ENCODE assay signal across 27 cellular contexts in the genomic region with DNA sequence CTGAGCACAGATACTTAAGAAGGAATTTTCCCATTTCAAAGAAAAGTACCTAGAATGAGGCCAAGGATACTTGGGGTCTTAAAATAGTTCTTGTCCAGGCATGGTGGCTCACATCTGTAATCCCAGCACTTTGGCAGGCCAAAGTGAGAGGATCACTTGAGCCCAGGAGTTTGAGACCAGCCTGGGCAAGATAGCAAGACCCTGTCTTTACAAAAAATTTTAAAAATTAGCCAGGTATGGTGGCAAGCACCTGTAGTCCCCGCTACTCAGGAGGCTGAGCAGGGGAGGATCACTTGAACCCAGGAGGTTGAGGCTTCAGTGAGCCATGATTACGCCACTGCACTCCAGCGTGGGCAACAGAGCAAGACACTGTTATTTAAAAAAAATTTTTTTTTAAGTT.
"Had no signal": no experiment of that assay in that cellular context is flagged by ENCODE, and none has a peak within 500 bp of the region (broad histone marks: within the 10 kb centered on the region; RNA-seq: fewer than 3 reads in every experiment).

No MANE protein-coding gene starts in this region.

- DNase-seq: activated CD4-positive, alpha-beta T cell treated with anti-CD3 and anti-CD28 coated beads, Interleukin-2, amount 50 U/mL, for 1 hour; activated naive CD4-positive, alpha-beta T cell; activated T-cell treated with anti-CD3 and anti-CD28 coated beads for 4 hours; activated T-cell treated with anti-CD3 and anti-CD28 coated beads, Interleukin-2, amount 50 U/mL, for 72 hours; dermis blood vessel endothelial cell; effector CD4-positive, alpha-beta T cell; esophagus squamous epithelium; foreskin melanocyte; left lung; lower lobe of right lung; ovary; retina; stimulated activated CD4-positive, alpha-beta T cell treated with anti-CD3 and anti-CD28 coated beads, Interleukin-15, amount 100 ng/mL, for 24 hours; stimulated activated CD4-positive, alpha-beta T cell treated with anti-CD3 and anti-CD28 coated beads, Interleukin-2, amount 100 ng/mL, for 24 hours; stimulated activated naive CD4-positive, alpha-beta T cell; T-helper 9 cell; WERI-Rb-1 had no signal

- H3K27me3 Mint-ChIP-seq: progenitor cell of endocrine pancreas had no signal

- H3K27ac Mint-ChIP-seq: activated naive CD4-positive, alpha-beta T cell treated with anti-CD3 and anti-CD28 coated beads, Interleukin-2, amount 50 U/mL, for 72 hours; activated T-cell treated with anti-CD3 and anti-CD28 coated beads, Interleukin-2, amount 50 U/mL, for 72 hours; progenitor cell of endocrine pancreas; T-helper 1 cell treated with Interleukin-12 subunit alpha and Interleukin-12 subunit beta and Interleukin-4 antibody, amounts not matched to agents 30 μg/mL and 1 μg/mL, for 36 hours had no signal

- H3K27me3 ChIP-seq: esophagus squamous epithelium, left lung, ovary, tibial nerve had no signal

- H3K4me2 ChIP-seq: smooth muscle cell had no signal

- FAIRE-seq: bronchial epithelial cell, colon, islet of Langerhans, TTC549, urothelium cell line had no signal

- H3K4me3 ChIP-seq: esophagus squamous epithelium, left lung, lower lobe of right lung, ovary, smooth muscle cell, tibial nerve had no signal

- H3K9me3 Mint-ChIP-seq: activated T-cell treated with anti-CD3 and anti-CD28 coated beads, Interleukin-2, amount 50 U/mL, for 72 hours; T-helper 1 cell treated with Interleukin-12 subunit alpha and Interleukin-12 subunit beta and Interleukin-4 antibody, amounts not matched to agents 30 μg/mL and 1 μg/mL, for 36 hours had no signal

- H3K9me3 ChIP-seq: esophagus squamous epithelium, left lung, lower lobe of right lung, ovary, tibial nerve had no signal

- ATAC-seq: activated naive CD4-positive, alpha-beta T cell treated with anti-CD3 and anti-CD28 coated beads, Interleukin-2, amount 50 U/mL, for 72 hours; activated T-cell treated with anti-CD3 and anti-CD28 coated beads, Interleukin-2, amount 50 U/mL, for 72 hours; left lung; lower lobe of right lung had no signal

- H3K36me3 ChIP-seq: esophagus squamous epithelium, left lung, lower lobe of right lung, ovary, tibial nerve, WERI-Rb-1 had no signal

- H3K27ac ChIP-seq: esophagus squamous epithelium, left lung, lower lobe of right lung, ovary, tibial nerve, WERI-Rb-1 had no signal

- H3K4me3 Mint-ChIP-seq: activated T-cell treated with anti-CD3 and anti-CD28 coated beads, Interleukin-2, amount 50 U/mL, for 72 hours; T-helper 1 cell treated with Interleukin-12 subunit alpha and Interleukin-12 subunit beta and Interleukin-4 antibody, amounts not matched to agents 30 μg/mL and 1 μg/mL, for 36 hours had no signal
